In the genomic region with DNA sequence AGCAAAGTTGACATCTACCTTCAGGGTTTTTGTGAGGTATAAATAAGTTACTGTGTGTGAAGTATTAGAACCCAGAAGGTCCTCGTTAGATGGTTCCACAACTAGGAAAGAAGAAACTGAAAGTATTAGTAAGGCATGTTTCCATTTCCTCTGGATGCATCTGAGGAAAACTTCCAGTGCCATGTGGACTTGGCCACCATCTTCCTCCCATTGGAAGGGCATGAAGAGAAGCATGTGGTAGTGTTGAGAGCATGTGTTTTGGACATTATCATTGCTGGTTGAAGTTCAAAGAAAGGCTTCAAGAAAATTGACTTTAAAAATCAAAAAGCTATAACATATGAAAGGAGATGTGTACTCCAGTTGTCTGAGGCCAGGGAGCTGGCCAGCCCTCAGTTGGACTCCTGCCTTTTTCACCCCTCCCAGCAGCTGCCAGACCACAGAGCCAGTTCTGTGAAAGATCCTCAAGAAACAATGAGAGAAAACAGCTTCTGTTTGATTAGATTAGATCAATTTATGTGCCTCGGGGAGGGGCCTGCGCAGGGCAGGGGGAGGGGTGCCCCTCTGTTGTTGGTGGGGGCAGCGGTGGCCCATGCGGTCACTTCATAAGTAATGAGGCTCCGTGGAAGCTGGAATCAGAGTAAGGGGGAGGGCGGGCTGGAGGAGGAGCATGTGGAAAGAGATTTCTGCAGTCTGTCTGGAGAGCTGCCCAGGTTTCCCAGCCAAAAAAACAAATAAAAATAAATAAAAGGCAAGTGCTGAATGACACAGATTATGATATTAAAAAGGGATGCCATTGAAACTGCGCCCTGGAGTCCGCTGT, we compare ENCODE assay signal across 9 cellular contexts.
A peak's percentile ranks its signal among the peaks of the same experiment; 100 is the strongest.
DNase-seq lines count a peak whose midpoint lies in the region; ATAC-seq, FAIRE-seq and TF ChIP-seq lines count a peak whose summit lies in the region.
"Had no signal": no experiment of that assay in that cellular context is flagged by ENCODE, and none has a peak within 500 bp of the region (broad histone marks: within the 10 kb centered on the region; RNA-seq: fewer than 3 reads in every experiment).

No MANE protein-coding gene starts in this region.

- FAIRE-seq in urothelium cell line (lab: Jason Lieb, UNC), result no peak
- FAIRE-seq: GM18507 had no signal

- H3K4me3 Mint-ChIP-seq in endothelial cell (ENCODE audit: unreplicated experiment), result no peak overlapping the region

- H3K9me3 Mint-ChIP-seq in endothelial cell (ENCODE audit: unreplicated experiment), result no peaks in the 10 kb centered on the region

- H3K79me2 ChIP-seq in GM23248 (ENCODE audit: insufficient read depth), result peaks cover 100% of the 10 kb centered on the region

- H3K4me3 ChIP-seq in GM23248 (peak overlapping the region; percentile 61), SJCRH30 (peak overlapping the region; percentile 41), muscle layer of duodenum (ENCODE audit: low read depth in 1 of 2, low read length in 2 of 2) (peak overlapping the region; percentile 2 to 34)

- ATAC-seq in HG02798 (IDR thresholded peaks at IDR 0.05; ENCODE audit: poor library complexity, unreplicated experiment) (no peak), HG02840 (IDR thresholded peaks at IDR 0.05; ENCODE audit: low FRiP score, unreplicated experiment) (no peak)

- peaks cover 61% of the 10 kb centered on the region for H3K4me1 Mint-ChIP-seq in endothelial cell (ENCODE audit: unreplicated experiment)

- H3K27me3 ChIP-seq in GM23248 (replicated peaks; ENCODE audit: insufficient read depth), result no peaks in the 10 kb centered on the region
- H3K27me3 ChIP-seq in SJCRH30, result no peaks in the 10 kb centered on the region
- H3K27me3 ChIP-seq in muscle layer of duodenum (ENCODE audit: low read depth, low read length), result no peaks in the 10 kb centered on the region

- peak overlapping the region; percentile 17; the same call in 1 of the 2 replicates for H3K27ac ChIP-seq in GM23248
- peak overlapping the region; percentile 46 for H3K27ac ChIP-seq in SJCRH30
- H3K27ac ChIP-seq in muscle layer of duodenum (ENCODE audit: low read length), result no peak overlapping the region

- H3F3A ChIP-seq in GM23248 (ENCODE audit: insufficient read depth), result peaks cover 11% of the 10 kb centered on the region; the same call in 1 of the 2 replicates

- WGBS in GM23248 (ENCODE audit: low coverage in 1 of 2, low lambda C conversion rate in 2 of 2, missing lambda C conversion rate in 2 of 2), 2 experiments, result 3 to 9% methylated on average over 8 to 9 of the region's 9 CpGs

- H3K9me3 ChIP-seq in GM23248 (ENCODE audit: low read depth) (no peaks in the 10 kb centered on the region), SJCRH30 (replicated peaks) (no peaks in the 10 kb centered on the region), muscle layer of duodenum (ENCODE audit: control insufficient read depth in 1 of 2, low read length in 2 of 2) (no peaks in the 10 kb centered on the region)

- in situ Hi-C loops in GM23248 (cut with MboI), result no loop called here

- no peaks in the 10 kb centered on the region for H3K36me3 Mint-ChIP-seq in endothelial cell (ENCODE audit: low read depth, unreplicated experiment)

- H3K4me1 ChIP-seq in GM23248 (ENCODE audit: insufficient read depth), result peaks cover 34% of the 10 kb centered on the region
- peaks cover 7% of the 10 kb centered on the region for H3K4me1 ChIP-seq in SJCRH30
- H3K4me1 ChIP-seq in muscle layer of duodenum (ENCODE audit: control insufficient read depth in 1 of 2, insufficient read depth in 2 of 2, low read length in 2 of 2), result peaks cover 12 to 34% of the 10 kb centered on the region in 2 donors

- peak overlapping the region; percentile 79 for H3K4me2 ChIP-seq in GM23248 (ENCODE audit: unreplicated experiment)

- TF ChIP-seq CTCF in endothelial cell (IDR thresholded peaks at IDR 0.05; ENCODE audit: unreplicated experiment), result no peak

- peak; percentile 33 for DNase-seq in A172 (ENCODE audit: low spot score)
- peak; percentile 78 for DNase-seq in GM23248
- peak; percentile 76 to 77 for DNase-seq in SJCRH30
- DNase-seq in endothelial cell (ENCODE audit: low spot score), result peak; percentile 21
- DNase-seq in urothelium cell line (ENCODE audit: low spot score), result peak; percentile 59

- no peaks in the 10 kb centered on the region for H3K27me3 Mint-ChIP-seq in endothelial cell (ENCODE audit: unreplicated experiment)

- H4K20me1 ChIP-seq in GM23248 (ENCODE audit: insufficient read depth), result peaks cover 2% of the 10 kb centered on the region; the same call in 1 of the 2 replicates

- H3K9me2 ChIP-seq in GM23248 (ENCODE audit: insufficient read depth), result no peaks in the 10 kb centered on the region

- H3K9ac ChIP-seq in GM23248, result peak overlapping the region; percentile 39

- no peak overlapping the region for H2AFZ ChIP-seq in GM23248

- H3K36me3 ChIP-seq in GM23248 (ENCODE audit: low read depth) (no peaks in the 10 kb centered on the region), SJCRH30 (no peaks in the 10 kb centered on the region), muscle layer of duodenum (ENCODE audit: control insufficient read depth in 1 of 2, insufficient read depth in 2 of 2, low read length in 2 of 2) (no peaks in the 10 kb centered on the region)

- no peak overlapping the region for H3K27ac Mint-ChIP-seq in endothelial cell (ENCODE audit: unreplicated experiment)

Comparison
In these comparisons a context has a peak if more than half of its experiments do, and no peak if none do; other contexts are left out.
1. DNase-seq: peak in every context shown above with its lines; median percentile 78 in GM23248; 76 in SJCRH30; 59 in urothelium cell line; 33 in A172; 21 in endothelial cell.